1 cellular context compared by ENCODE assay signal in genomic region chr19:5829567-5830315, GRCh38.
A peak's percentile ranks its signal among the peaks of the same experiment; 100 is the strongest.
TF ChIP-seq lines count a peak whose summit lies in the region.

No MANE protein-coding gene starts in this region.

TF ChIP-seq in GM12878, 131 proteins besides CTCF, POLR2A, EP300 and RAD21:
- TF ChIP-seq NR2C2 (IDR thresholded peaks at IDR 0.05; ENCODE audit: borderline replicate concordance, control insufficient read depth, insufficient read length, low read depth) (no peak), MYC (IDR thresholded peaks at IDR 0.05; ENCODE audit: insufficient read depth, insufficient read length, insufficient replicate concordance, low read length, severe bottlenecking) (no peak), IRF5 (IDR thresholded peaks at IDR 0.05; ENCODE audit: borderline replicate concordance) (no peak), POLR2AphosphoS5 (IDR thresholded peaks at IDR 0.05; ENCODE audit: low read length) (no peak), BCLAF1 (IDR thresholded peaks at IDR 0.05) (no peak), EGR1 (IDR thresholded peaks at IDR 0.05; ENCODE audit: borderline replicate concordance in 1 of 2, low read depth in 2 of 2, low read length in 2 of 2) (0 out of 3 replicates have a peak, but pooled peaks of 1 of the 2 experiments have one; percentile 26), RUNX3 (IDR thresholded peaks at IDR 0.05; ENCODE audit: low read length) (no peak), TBL1XR1 (IDR thresholded peaks at IDR 0.05; ENCODE audit: low read depth, low read length) (no peak), SMC3 (IDR thresholded peaks at IDR 0.05; ENCODE audit: borderline replicate concordance, low read length) (no peak), CBX5 (IDR thresholded peaks at IDR 0.05; ENCODE audit: low read depth) (no peak), RELA (IDR thresholded peaks at IDR 0.05; ENCODE audit: borderline replicate concordance, partially characterized antibody) (no peak), CREB1 (IDR thresholded peaks at IDR 0.05; ENCODE audit: low read depth) (no peak), SRF (IDR thresholded peaks at IDR 0.05; ENCODE audit: low read depth in 2 of 2, low read length in 2 of 2) (no peak), ZNF217 (IDR thresholded peaks at IDR 0.05) (0 out of 2 replicates have a peak, but pooled peaks have one; percentile 28), TARDBP (IDR thresholded peaks at IDR 0.05; ENCODE audit: borderline replicate concordance) (no peak), SMARCA5 (IDR thresholded peaks at IDR 0.05) (peak; percentile 78; the same call in 1 of the 2 replicates), SIN3A (IDR thresholded peaks at IDR 0.05; ENCODE audit: low read depth, low read length) (no peak)
TF ChIP-seq in GM12878: peak in this region for 3.
